ENCODE assay signal across 13 cellular contexts in the genomic region with DNA sequence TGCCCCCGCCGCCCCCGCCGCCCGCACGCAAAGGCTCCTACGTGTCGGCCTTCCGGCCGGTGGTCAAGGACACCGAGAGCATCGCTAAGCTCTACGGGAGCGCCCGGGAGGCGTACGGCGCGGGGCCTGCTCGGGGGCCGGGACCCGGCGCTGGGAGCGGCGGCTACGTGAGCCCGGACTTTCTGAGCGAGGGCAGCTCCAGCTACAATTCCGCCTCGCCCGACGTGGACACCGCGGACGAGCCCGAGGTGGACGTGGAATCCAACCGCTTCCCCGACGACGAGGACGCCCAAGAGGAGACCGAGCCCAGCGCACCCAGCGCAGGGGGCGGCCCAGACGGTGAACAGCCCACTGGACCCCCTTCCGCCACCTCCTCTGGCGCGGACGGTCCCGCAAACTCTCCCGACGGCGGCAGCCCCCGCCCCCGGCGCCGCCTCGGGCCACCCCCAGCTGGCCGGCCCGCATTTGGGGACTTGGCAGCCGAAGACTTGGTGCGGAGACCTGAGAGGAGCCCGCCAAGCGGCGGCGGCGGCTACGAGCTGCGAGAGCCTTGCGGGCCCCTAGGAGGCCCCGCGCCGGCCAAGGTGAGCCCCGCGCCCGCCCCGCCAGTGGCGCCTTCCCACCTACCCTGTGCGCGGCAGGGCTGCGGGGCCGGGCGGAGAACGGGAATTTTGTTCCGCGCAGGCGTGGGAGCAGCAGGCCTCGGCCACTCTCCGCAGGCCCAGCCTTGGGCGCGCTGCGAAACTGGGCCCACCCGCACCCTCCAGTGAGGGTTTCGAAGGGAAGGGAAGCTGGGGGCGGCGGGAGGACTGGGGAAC. TPM values are rescaled to one million over a fixed set of nuclear protein-coding genes. Genes with fewer than 3 reads are reported as not detected.
A peak's percentile ranks its signal among the peaks of the same experiment; 100 is the strongest.
DNase-seq lines count a peak whose midpoint lies in the region; ATAC-seq, FAIRE-seq and TF ChIP-seq lines count a peak whose summit lies in the region.
"Had no signal": no experiment of that assay in that cellular context is flagged by ENCODE, and none has a peak within 500 bp of the region (broad histone marks: within the 10 kb centered on the region; RNA-seq: fewer than 3 reads in every experiment).

No MANE protein-coding gene starts in this region.

- peaks cover 37% of the 10 kb centered on the region for H3K4me1 Mint-ChIP-seq in activated naive CD8-positive, alpha-beta T cell (ENCODE audit: low read depth)
- peaks cover 38% of the 10 kb centered on the region for H3K4me1 Mint-ChIP-seq in activated naive CD8-positive, alpha-beta T cell treated with anti-CD3 and anti-CD28 coated beads, Interleukin-2, amount 50 U/mL, for 24 hours
- peaks cover 67% of the 10 kb centered on the region for H3K4me1 Mint-ChIP-seq in stimulated activated naive CD8-positive, alpha-beta T cell treated with anti-CD3 and anti-CD28 coated beads, Interleukin-15, amount 100 ng/mL, for 72 hours

- no peak for ATAC-seq in activated naive CD8-positive, alpha-beta T cell treated with anti-CD3 and anti-CD28 coated beads, Interleukin-2, amount 50 U/mL, for 24 hours
- ATAC-seq in HepG2 (0 out of 3 replicates have a peak, but pooled peaks have one; percentile 7), HG03565 (IDR thresholded peaks at IDR 0.05; ENCODE audit: unreplicated experiment) (no peak), GM21367 (IDR thresholded peaks at IDR 0.05; ENCODE audit: unreplicated experiment) (no peak), HG03280 (IDR thresholded peaks at IDR 0.05; ENCODE audit: unreplicated experiment) (no peak)
- no peak for ATAC-seq in stimulated activated naive CD8-positive, alpha-beta T cell treated with anti-CD3 and anti-CD28 coated beads, Interleukin-15, amount 100 ng/mL, for 72 hours

- peaks cover 39% of the 10 kb centered on the region for H3K27me3 Mint-ChIP-seq in activated naive CD8-positive, alpha-beta T cell
- peaks cover 70% of the 10 kb centered on the region for H3K27me3 Mint-ChIP-seq in activated naive CD8-positive, alpha-beta T cell treated with anti-CD3 and anti-CD28 coated beads, Interleukin-2, amount 50 U/mL, for 24 hours
- peaks cover 90% of the 10 kb centered on the region for H3K27me3 Mint-ChIP-seq in stimulated activated naive CD8-positive, alpha-beta T cell treated with anti-CD3 and anti-CD28 coated beads, Interleukin-15, amount 100 ng/mL, for 72 hours

- CTCF ChIA-PET in HepG2 (lab: Yijun Ruan, JAX; ENCODE audit: low intra/inter-chr PET ratio, low total read pairs) = no interaction called here

- BruUV-seq in HepG2 (replicated peaks; lab: Mats Ljungman, UMichigan) = no TSS peak

- TF ChIP-seq EP300 in HepG2 (IDR thresholded peaks at IDR 0.05; ENCODE audit: low read depth in 2 of 2, low read length in 2 of 2) (no peak), HepG2 (CRISPR knock-in tag; IDR thresholded peaks at IDR 0.05; ENCODE audit: borderline replicate concordance) (no peak)

- intact Hi-C loops in HepG2 (cut with micrococcal nuclease; ENCODE audit: unreplicated experiment) = no loop called here

- TF ChIP-seq POLR2A in HepG2 (IDR thresholded peaks at IDR 0.05; ENCODE audit: insufficient read depth in 1 of 2, low read depth in 2 of 2, low read length in 2 of 2) = no peak

- H3K4me3 ChIP-seq in HepG2 (replicated peaks in 1 of 3; ENCODE audit: insufficient read depth in 1 of 3, low read depth in 2 of 3, low read length in 3 of 3) = no peak overlapping the region

- H3K4me2 ChIP-seq in HepG2 (ENCODE audit: low read depth, low read length) = peak overlapping the region; percentile 27; the same call in 1 of the 2 replicates

- H3K27me3 ChIP-seq in HepG2 (ENCODE audit: control insufficient read depth in 1 of 2, insufficient read depth in 2 of 2, low read length in 2 of 2) = peaks cover 12 to 68% of the 10 kb centered on the region in 2 experiments; a peak in 4 of 5 replicates

- H3K9me3 ChIP-seq in HepG2 (ENCODE audit: low read length) = no peaks in the 10 kb centered on the region

- FAIRE-seq in HepG2 (lab: Jason Lieb, UNC) = no peak
- FAIRE-seq: bronchial epithelial cell had no signal

- H3K9me3 Mint-ChIP-seq in activated naive CD8-positive, alpha-beta T cell (ENCODE audit: low read depth) = no peaks in the 10 kb centered on the region
- no peaks in the 10 kb centered on the region for H3K9me3 Mint-ChIP-seq in activated naive CD8-positive, alpha-beta T cell treated with anti-CD3 and anti-CD28 coated beads, Interleukin-2, amount 50 U/mL, for 24 hours
- no peaks in the 10 kb centered on the region for H3K9me3 Mint-ChIP-seq in stimulated activated naive CD8-positive, alpha-beta T cell treated with anti-CD3 and anti-CD28 coated beads, Interleukin-15, amount 100 ng/mL, for 72 hours

- H3K36me3 Mint-ChIP-seq in activated naive CD8-positive, alpha-beta T cell = no peaks in the 10 kb centered on the region
- H3K36me3 Mint-ChIP-seq in activated naive CD8-positive, alpha-beta T cell treated with anti-CD3 and anti-CD28 coated beads, Interleukin-2, amount 50 U/mL, for 24 hours (ENCODE audit: low read depth) = no peaks in the 10 kb centered on the region

- no peaks in the 10 kb centered on the region for H3K36me3 ChIP-seq in HepG2 (replicated peaks in 1 of 2; ENCODE audit: control insufficient read depth in 1 of 2, insufficient read depth in 2 of 2, low read length in 2 of 2)

- 62% methylated on average over 12 of the region's 98 CpGs for WGBS in HepG2 (ENCODE audit: low lambda C conversion rate)

- no peak overlapping the region for H2AFZ ChIP-seq in HepG2 (ENCODE audit: low read length)

- no peak overlapping the region for H3K27ac ChIP-seq in HepG2 (ENCODE audit: extremely low read length, insufficient read depth, low read length)

- POLR2A ChIA-PET in HepG2 (lab: Yijun Ruan, JAX) = no interaction called here

- H4K20me1 ChIP-seq in HepG2 (ENCODE audit: insufficient read depth, low read length) = no peaks in the 10 kb centered on the region

- TF ChIP-seq CTCF in HepG2 (CRISPR knock-in tag; IDR thresholded peaks at IDR 0.05) = no peak

- TF ChIP-seq RAD21 in HepG2 (CRISPR knock-in tag; IDR thresholded peaks at IDR 0.05) = no peak

- H3K4me1 ChIP-seq in HepG2 (ENCODE audit: insufficient read depth, low read length) = no peaks in the 10 kb centered on the region

- no peak for DNase-seq in activated naive CD8-positive, alpha-beta T cell treated with anti-CD3 and anti-CD28 coated beads, Interleukin-2, amount 50 U/mL, for 24 hours
- peak; percentile 25 to 34 for DNase-seq in activated T-cell treated with anti-CD3 and anti-CD28 coated beads, Interleukin-2, amount 50 U/mL, for 48 hours
- DNase-seq in HepG2 (ENCODE audit: low spot score) = no peak
- DNase-seq in stimulated activated naive CD8-positive, alpha-beta T cell treated with anti-CD3 and anti-CD28 coated beads, Interleukin-15, amount 100 ng/mL, for 72 hours = peak in 1 of 2 donors; percentile 25
- DNase-seq: NCI-H1694 treated with DMSO at 0.1 percent for 48 hours had no signal

- H3K79me2 ChIP-seq in HepG2 (ENCODE audit: insufficient read depth, low read length) = no peaks in the 10 kb centered on the region

- no peak overlapping the region for H3K27ac Mint-ChIP-seq in activated naive CD8-positive, alpha-beta T cell
- no peak overlapping the region for H3K27ac Mint-ChIP-seq in activated naive CD8-positive, alpha-beta T cell treated with anti-CD3 and anti-CD28 coated beads, Interleukin-2, amount 50 U/mL, for 24 hours
- no peak overlapping the region for H3K27ac Mint-ChIP-seq in stimulated activated naive CD8-positive, alpha-beta T cell treated with anti-CD3 and anti-CD28 coated beads, Interleukin-15, amount 100 ng/mL, for 72 hours
- H3K27ac Mint-ChIP-seq: CD14-positive monocyte had no signal

- in situ Hi-C loops in HepG2 (cut with HindIII; ENCODE audit: extremely low pct_ligation_motif_present, low pct_unique_long_range_greater_than_20kb) = no loop called here

- peak overlapping the region; percentile 57 for H3K4me3 Mint-ChIP-seq in activated naive CD8-positive, alpha-beta T cell
- H3K4me3 Mint-ChIP-seq in activated naive CD8-positive, alpha-beta T cell treated with anti-CD3 and anti-CD28 coated beads, Interleukin-2, amount 50 U/mL, for 24 hours = no peak overlapping the region
- H3K4me3 Mint-ChIP-seq in stimulated activated naive CD8-positive, alpha-beta T cell treated with anti-CD3 and anti-CD28 coated beads, Interleukin-15, amount 100 ng/mL, for 72 hours = peak overlapping the region; percentile 60 to 73

- H3K9ac ChIP-seq in HepG2 (ENCODE audit: insufficient read depth, low read depth, low read length) = no peak overlapping the region

RNA-seq across cellular contexts. Expression of gene SKOR1, which starts 2.5 kb away (rescaled TPM):
- 0.09 and 0.10 TPM in 2 replicates for total RNA-seq in HepG2 (2016; rRNA removed; fragmentation: Illumina TruSeq; extraction: Trizol)
- 0.10 TPM in 1 of 2 replicates, not detected in the other for total RNA-seq in HepG2 (2016; cell fraction: cytosol; rRNA removed; fragmentation: Illumina TruSeq; extraction: Trizol; ENCODE audit: low read depth)
- total RNA-seq in HepG2 (2016; cell fraction: insoluble cytoplasmic fraction; rRNA removed; fragmentation: Illumina TruSeq; extraction: Trizol) = 0.09 TPM in 1 of 2 replicates, not detected in the other
- total RNA-seq in HepG2 (2016; cell fraction: membrane; rRNA removed; fragmentation: Illumina TruSeq; extraction: Trizol) = not detected in 2 replicates
- total RNA-seq in HepG2 (2016; cell fraction: nucleus; rRNA removed; fragmentation: Illumina TruSeq; extraction: Trizol) = 0.25 TPM in 1 of 2 replicates, not detected in the other
- polyA plus RNA-seq in HepG2 (2011; rRNA removed) = 0.11 and 0.14 TPM in 2 replicates
- polyA plus RNA-seq in HepG2 (2011; cell fraction: cytosol; rRNA removed) = 0.04 and 0.09 TPM in 2 replicates
- polyA plus RNA-seq in HepG2 (2011; cell fraction: nucleus; rRNA removed) = 0.96 and 1.0 TPM in 2 replicates
- polyA plus RNA-seq in HepG2 (2012) = 0.27 and 0.28 TPM in 2 replicates
- not detected in 2 replicates for polyA plus RNA-seq in HepG2 (2016; cell fraction: cytosol; fragmentation: Illumina TruSeq; extraction: Trizol; ENCODE audit: low read depth)
- polyA plus RNA-seq in HepG2 (2016; cell fraction: insoluble cytoplasmic fraction; fragmentation: Illumina TruSeq; extraction: Trizol; ENCODE audit: low read depth) = 0.05 and 0.14 TPM in 2 replicates
- not detected in 2 replicates for polyA plus RNA-seq in HepG2 (2016; cell fraction: membrane; fragmentation: Illumina TruSeq; extraction: Trizol; ENCODE audit: low read depth)
- polyA plus RNA-seq in HepG2 (2016; cell fraction: nucleus; fragmentation: Illumina TruSeq; extraction: Trizol; ENCODE audit: insufficient read depth, low read depth) = 0.35 and 0.36 TPM in 2 replicates
- polyA minus RNA-seq in HepG2 (2011; rRNA and poly(A)+ RNA removed; ENCODE audit: low replicate concordance) = 0.28 and 0.80 TPM in 2 replicates
- not detected in 2 replicates for polyA minus RNA-seq in HepG2 (2011; cell fraction: cytosol; rRNA and poly(A)+ RNA removed)
- polyA minus RNA-seq in HepG2 (2011; cell fraction: nucleus; rRNA and poly(A)+ RNA removed) = 0.75 and 0.90 TPM in 2 replicates
- total RNA-seq: epithelial cell of proximal tubule had no signal
- polyA plus RNA-seq: CD14-positive monocyte had no signal

RNA-seq across cellular contexts. Expression of gene RNU6-1, which starts 12.1 kb away (rescaled TPM):
- under 0.01 TPM in 1 of 2 replicates, not detected in the other for total RNA-seq in HepG2 (2016; rRNA removed; fragmentation: Illumina TruSeq; extraction: Trizol)
- under 0.01 TPM in 2 replicates for total RNA-seq in HepG2 (2016; cell fraction: cytosol; rRNA removed; fragmentation: Illumina TruSeq; extraction: Trizol; ENCODE audit: low read depth)
- total RNA-seq in HepG2 (2016; cell fraction: insoluble cytoplasmic fraction; rRNA removed; fragmentation: Illumina TruSeq; extraction: Trizol) = under 0.01 TPM in 1 of 2 replicates, not detected in the other
- under 0.01 TPM in 1 of 2 replicates, not detected in the other for total RNA-seq in HepG2 (2016; cell fraction: membrane; rRNA removed; fragmentation: Illumina TruSeq; extraction: Trizol)
- not detected in 2 replicates for total RNA-seq in HepG2 (2016; cell fraction: nucleus; rRNA removed; fragmentation: Illumina TruSeq; extraction: Trizol)
- polyA plus RNA-seq in HepG2 (2011; rRNA removed) = not detected in 2 replicates
- polyA plus RNA-seq in HepG2 (2011; cell fraction: cytosol; rRNA removed) = not detected in 2 replicates
- polyA plus RNA-seq in HepG2 (2011; cell fraction: nucleus; rRNA removed) = not detected in 2 replicates
- not detected in 2 replicates for polyA plus RNA-seq in HepG2 (2012)
- polyA plus RNA-seq in HepG2 (2016; cell fraction: cytosol; fragmentation: Illumina TruSeq; extraction: Trizol; ENCODE audit: low read depth) = not detected in 2 replicates
- not detected in 2 replicates for polyA plus RNA-seq in HepG2 (2016; cell fraction: insoluble cytoplasmic fraction; fragmentation: Illumina TruSeq; extraction: Trizol; ENCODE audit: low read depth)
- not detected in 2 replicates for polyA plus RNA-seq in HepG2 (2016; cell fraction: membrane; fragmentation: Illumina TruSeq; extraction: Trizol; ENCODE audit: low read depth)
- not detected in 2 replicates for polyA plus RNA-seq in HepG2 (2016; cell fraction: nucleus; fragmentation: Illumina TruSeq; extraction: Trizol; ENCODE audit: insufficient read depth, low read depth)
- polyA minus RNA-seq in HepG2 (2011; rRNA and poly(A)+ RNA removed; ENCODE audit: low replicate concordance) = under 0.01 TPM in 1 of 2 replicates, not detected in the other
- polyA minus RNA-seq in HepG2 (2011; cell fraction: cytosol; rRNA and poly(A)+ RNA removed) = under 0.01 TPM in 1 of 2 replicates, not detected in the other
- not detected in 2 replicates for polyA minus RNA-seq in HepG2 (2011; cell fraction: nucleus; rRNA and poly(A)+ RNA removed)
- total RNA-seq: bronchial epithelial cell, epithelial cell of proximal tubule, myocyte had no signal
- polyA plus RNA-seq: CD14-positive monocyte had no signal

Comparison
In these comparisons a context has a peak if more than half of its experiments do, and no peak if none do; other contexts are left out.
1. DNase-seq: peak in activated T-cell treated with anti-CD3 and anti-CD28 coated beads, Interleukin-2, amount 50 U/mL, for 48 hours (2 of 2); none in activated naive CD8-positive, alpha-beta T cell treated with anti-CD3 and anti-CD28 coated beads, Interleukin-2, amount 50 U/mL, for 24 hours (single experiment) and HepG2 (single experiment).